Comparison of ENCODE assay signal across 8 cellular contexts in the genomic region with DNA sequence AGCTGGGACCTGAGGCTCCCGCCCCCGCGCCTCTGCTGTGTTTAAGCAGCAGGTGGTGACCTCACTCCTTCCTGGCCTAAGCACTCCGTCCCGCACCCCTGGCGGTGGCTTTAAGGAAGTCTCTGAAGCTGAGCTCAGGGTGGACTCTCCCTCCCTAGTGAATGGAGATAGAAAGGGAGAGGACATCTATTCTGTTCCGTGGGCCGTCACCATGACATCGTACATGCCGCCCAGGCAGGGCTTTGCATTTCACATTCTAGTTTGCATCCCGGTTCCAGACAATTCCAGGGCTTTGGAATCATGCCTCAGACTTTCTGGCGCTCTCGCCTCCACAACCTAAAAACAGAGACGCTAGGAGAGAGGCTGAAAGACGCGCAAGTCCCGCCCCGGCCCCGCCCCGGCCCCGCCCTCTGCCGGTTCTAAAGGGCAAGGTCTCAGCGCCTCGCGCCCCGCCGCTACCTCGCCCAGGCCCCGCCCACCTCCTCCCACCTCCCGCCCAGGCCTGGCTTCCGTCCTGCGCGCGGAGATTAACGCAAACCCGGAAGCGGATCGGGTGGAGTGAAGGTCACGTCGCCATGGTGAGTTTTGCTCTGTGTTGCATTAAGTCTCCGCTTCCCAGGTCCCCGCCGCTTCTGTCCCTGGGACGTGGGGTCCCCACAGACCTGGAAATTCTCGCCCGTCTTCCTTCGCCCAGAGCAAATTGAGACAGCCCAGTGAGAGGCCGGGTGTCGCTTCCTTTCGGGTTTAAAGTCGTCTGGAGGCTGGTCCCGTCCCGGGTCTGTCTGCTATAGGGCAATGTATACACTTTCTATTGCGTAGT. TPM values are rescaled to one million over a fixed set of nuclear protein-coding genes. Genes with fewer than 3 reads are reported as not detected.
DNase-seq lines count a peak whose midpoint lies in the region; ATAC-seq and TF ChIP-seq lines count a peak whose summit lies in the region.

A gene (plus strand): TSS at position 535 of the 820 bp plus-strand sequence. CDS start 15,617 bp downstream, outside the sequence.

- H3K9me3 ChIP-seq in Peyer's patch: peaks cover 0 to 18% (median 0%) of the 10 kb centered on the region in 4 donors
- peaks cover 0 to 7% (median 6%) of the 10 kb centered on the region in 3 experiments for H3K9me3 ChIP-seq in naive thymus-derived CD4-positive, alpha-beta T cell (ENCODE audit: control insufficient read depth in 2 of 3, low read length in 3 of 3)

- POLR2A ChIA-PET in naive thymus-derived CD4-positive, alpha-beta T cell (lab: Charles Lee): interaction anchor here (0.6 to 0.7 kb wide), 3 partner anchors 64 to 905 kb away, joined by 3 to 4 read pairs (median 4); a partner anchor contains a TSS

- H3K36me3 ChIP-seq in Peyer's patch: no peaks in the 10 kb centered on the region
- H3K36me3 ChIP-seq in naive thymus-derived CD4-positive, alpha-beta T cell (ENCODE audit: control insufficient read depth in 2 of 3, insufficient read depth in 3 of 3, low read length in 3 of 3): no peaks in the 10 kb centered on the region

- H3K4me3 ChIP-seq in Peyer's patch: peak within 1 kb of the TSS; percentile 68 to 80 (median 74)
- peak within 1 kb of the TSS; percentile 99 for H3K4me3 ChIP-seq in naive thymus-derived CD4-positive, alpha-beta T cell (ENCODE audit: low read length)

- H3K27me3 ChIP-seq in Peyer's patch: no peaks in the 10 kb centered on the region
- no peaks in the 10 kb centered on the region for H3K27me3 ChIP-seq in naive thymus-derived CD4-positive, alpha-beta T cell (ENCODE audit: control insufficient read depth in 2 of 2, insufficient read depth in 2 of 2, low read length in 2 of 2)

- peak; percentile 48 to 62 for TF ChIP-seq POLR2A in Peyer's patch (IDR thresholded peaks at IDR 0.05)

- peak; percentile 82 for DNase-seq in DMS79 (lab: John Stamatoyannopoulos, UW)
- DNase-seq in KBM-7: peak; percentile 94
- DNase-seq in Peyer's patch: peak; percentile 97 to 99 (median 99)
- peak; percentile 87 for DNase-seq in activated T-helper 1 cell treated with anti-CD3 and anti-CD28 coated beads, Interleukin-12 subunit alpha, Interleukin-12 subunit beta, Interleukin-2, Interleukin-4 antibody, amounts not matched to agents 30 ng/mL and 10 ng/mL and 1 ng/mL, durations not matched to agents 14 hours and 24 hours and 36 hours (ENCODE audit: low spot score)
- DNase-seq in fibroblast of gingiva (ENCODE audit: low read depth): peak; percentile 88
- DNase-seq in naive thymus-derived CD4-positive, alpha-beta T cell: peak; percentile 79 to 95 (median 90)

- peak; percentile 39 to 77 (median 68) for TF ChIP-seq CTCF in Peyer's patch (IDR thresholded peaks at IDR 0.05)

- H3K27me3 Mint-ChIP-seq in activated T-helper 1 cell treated with anti-CD3 and anti-CD28 coated beads, Interleukin-12 subunit alpha, Interleukin-12 subunit beta, Interleukin-2, Interleukin-4 antibody, amounts not matched to agents 30 ng/mL and 10 ng/mL and 1 ng/mL, durations not matched to agents 14 hours and 24 hours and 36 hours (ENCODE audit: insufficient read depth): no peaks in the 10 kb centered on the region
- H3K27me3 Mint-ChIP-seq in naive thymus-derived CD4-positive, alpha-beta T cell: no peaks in the 10 kb centered on the region
- no peaks in the 10 kb centered on the region for H3K27me3 Mint-ChIP-seq in stimulated activated memory B cell treated with anti-CD40 and anti-IgM and Interleukin-4, amounts not matched to agents 10 μg/mL and 1 μg/mL and 100 μg/mL, for 72 hours

- H3K4me1 ChIP-seq in Peyer's patch: peaks cover 0 to 15% (median 3%) of the 10 kb centered on the region in 4 donors
- peaks cover 9 to 12% of the 10 kb centered on the region in 2 donors for H3K4me1 ChIP-seq in naive thymus-derived CD4-positive, alpha-beta T cell (ENCODE audit: control insufficient read depth in 2 of 2, insufficient read depth in 2 of 2, low read length in 2 of 2)

- peaks cover 12% of the 10 kb centered on the region for H3K4me1 Mint-ChIP-seq in activated T-helper 1 cell treated with anti-CD3 and anti-CD28 coated beads, Interleukin-12 subunit alpha, Interleukin-12 subunit beta, Interleukin-2, Interleukin-4 antibody, amounts not matched to agents 30 ng/mL and 10 ng/mL and 1 ng/mL, durations not matched to agents 14 hours and 24 hours and 36 hours (ENCODE audit: low read depth)
- H3K4me1 Mint-ChIP-seq in naive thymus-derived CD4-positive, alpha-beta T cell: peaks cover 18 to 33% (median 25%) of the 10 kb centered on the region in 7 donors
- H3K4me1 Mint-ChIP-seq in stimulated activated memory B cell treated with anti-CD40 and anti-IgM and Interleukin-4, amounts not matched to agents 10 μg/mL and 1 μg/mL and 100 μg/mL, for 72 hours: peaks cover 25% of the 10 kb centered on the region

- in situ Hi-C loops in KBM-7 (cut with MboI; ENCODE audit: low pct_unique_long_range_greater_than_20kb, low sequenced_read_pairs): no loop called here

- H3K27ac Mint-ChIP-seq in activated T-helper 1 cell treated with anti-CD3 and anti-CD28 coated beads, Interleukin-12 subunit alpha, Interleukin-12 subunit beta, Interleukin-2, Interleukin-4 antibody, amounts not matched to agents 30 ng/mL and 10 ng/mL and 1 ng/mL, durations not matched to agents 14 hours and 24 hours and 36 hours: peak within 1 kb of the TSS; percentile 98
- H3K27ac Mint-ChIP-seq in naive thymus-derived CD4-positive, alpha-beta T cell: peak within 1 kb of the TSS; percentile 84 to 99 (median 98)
- peak within 1 kb of the TSS; percentile 92 for H3K27ac Mint-ChIP-seq in stimulated activated memory B cell treated with anti-CD40 and anti-IgM and Interleukin-4, amounts not matched to agents 10 μg/mL and 1 μg/mL and 100 μg/mL, for 72 hours

- peak within 1 kb of the TSS; percentile 82 to 93 (median 91) for H3K27ac ChIP-seq in Peyer's patch
- peak within 1 kb of the TSS; percentile 91 for H3K27ac ChIP-seq in naive thymus-derived CD4-positive, alpha-beta T cell (ENCODE audit: low read depth, low read length)

- CTCF ChIA-PET in naive thymus-derived CD4-positive, alpha-beta T cell (lab: Charles Lee): interaction anchor here (0.7 kb wide), 1 partner anchor 1260 kb away, joined by 7 read pairs; no protein-coding TSS in a partner anchor

- H3K36me3 Mint-ChIP-seq in activated T-helper 1 cell treated with anti-CD3 and anti-CD28 coated beads, Interleukin-12 subunit alpha, Interleukin-12 subunit beta, Interleukin-2, Interleukin-4 antibody, amounts not matched to agents 30 ng/mL and 10 ng/mL and 1 ng/mL, durations not matched to agents 14 hours and 24 hours and 36 hours (ENCODE audit: low read depth): peaks cover 12% of the 10 kb centered on the region
- H3K36me3 Mint-ChIP-seq in naive thymus-derived CD4-positive, alpha-beta T cell: peaks cover 12 to 31% (median 16%) of the 10 kb centered on the region in 5 donors
- H3K36me3 Mint-ChIP-seq in stimulated activated memory B cell treated with anti-CD40 and anti-IgM and Interleukin-4, amounts not matched to agents 10 μg/mL and 1 μg/mL and 100 μg/mL, for 72 hours: peaks cover 19% of the 10 kb centered on the region

- H3K4me3 Mint-ChIP-seq in activated T-helper 1 cell treated with anti-CD3 and anti-CD28 coated beads, Interleukin-12 subunit alpha, Interleukin-12 subunit beta, Interleukin-2, Interleukin-4 antibody, amounts not matched to agents 30 ng/mL and 10 ng/mL and 1 ng/mL, durations not matched to agents 14 hours and 24 hours and 36 hours: peak within 1 kb of the TSS; percentile 99
- H3K4me3 Mint-ChIP-seq in naive thymus-derived CD4-positive, alpha-beta T cell: peak within 1 kb of the TSS; percentile 91 to 100 (median 98)
- peak within 1 kb of the TSS; percentile 97 for H3K4me3 Mint-ChIP-seq in stimulated activated memory B cell treated with anti-CD40 and anti-IgM and Interleukin-4, amounts not matched to agents 10 μg/mL and 1 μg/mL and 100 μg/mL, for 72 hours

- intact Hi-C loops in activated T-helper 1 cell treated with anti-CD3 and anti-CD28 coated beads, Interleukin-12 subunit alpha, Interleukin-12 subunit beta, Interleukin-2, Interleukin-4 antibody, amounts not matched to agents 30 ng/mL and 10 ng/mL and 1 ng/mL, durations not matched to agents 14 hours and 24 hours and 36 hours (cut with micrococcal nuclease): loop anchor here (1.0 to 5.0 kb wide), 20 partner anchors 8 to 805 kb away; a partner anchor contains a TSS
- intact Hi-C loops in naive thymus-derived CD4-positive, alpha-beta T cell (cut with micrococcal nuclease): loop anchor here (1.0 to 5.0 kb wide), 20 partner anchors 8 to 806 kb away; a partner anchor contains a TSS

- ATAC-seq in GM21619 (IDR thresholded peaks at IDR 0.05; ENCODE audit: unreplicated experiment): peak; percentile 77
- ATAC-seq in naive thymus-derived CD4-positive, alpha-beta T cell: peak; percentile 99
- peak; percentile 97 for ATAC-seq in stimulated activated memory B cell treated with anti-CD40 and anti-IgM and Interleukin-4, amounts not matched to agents 10 μg/mL and 1 μg/mL and 100 μg/mL, for 72 hours

- H3K9me3 Mint-ChIP-seq in activated T-helper 1 cell treated with anti-CD3 and anti-CD28 coated beads, Interleukin-12 subunit alpha, Interleukin-12 subunit beta, Interleukin-2, Interleukin-4 antibody, amounts not matched to agents 30 ng/mL and 10 ng/mL and 1 ng/mL, durations not matched to agents 14 hours and 24 hours and 36 hours: peaks cover 16% of the 10 kb centered on the region
- peaks cover under 1 to 42% (median 14%) of the 10 kb centered on the region in 11 donors for H3K9me3 Mint-ChIP-seq in naive thymus-derived CD4-positive, alpha-beta T cell
- H3K9me3 Mint-ChIP-seq in stimulated activated memory B cell treated with anti-CD40 and anti-IgM and Interleukin-4, amounts not matched to agents 10 μg/mL and 1 μg/mL and 100 μg/mL, for 72 hours: peaks cover 9% of the 10 kb centered on the region

RNA-seq across cellular contexts. Expression of the gene that starts here (rescaled TPM):
- 10 to 100 TPM; 30.5 to 56.9 (median 42.0) TPM for total RNA-seq in Peyer's patch
- 19.1 and 20.0 TPM in 2 replicates for total RNA-seq in activated T-helper 1 cell treated with anti-CD3 and anti-CD28 coated beads, Interleukin-12 subunit alpha, Interleukin-12 subunit beta, Interleukin-2, Interleukin-4 antibody, amounts not matched to agents 30 ng/mL and 10 ng/mL and 1 ng/mL, durations not matched to agents 14 hours and 24 hours and 36 hours
- total RNA-seq in naive thymus-derived CD4-positive, alpha-beta T cell: 10 to 100 TPM; 17.7 to 52.4 (median 33.7) TPM
- 10 to 100 TPM in 1 of 2 donors, 1 to 10 TPM in 1; 5.8 to 16.5 TPM for polyA plus RNA-seq in naive thymus-derived CD4-positive, alpha-beta T cell

Comparison
In these comparisons a context has a peak if more than half of its experiments do, and no peak if none do; other contexts are left out.
1. Peak in every context shown above with its lines: DNase-seq, ATAC-seq, H3K4me3 ChIP-seq and H3K27ac ChIP-seq.